In the genomic region with DNA sequence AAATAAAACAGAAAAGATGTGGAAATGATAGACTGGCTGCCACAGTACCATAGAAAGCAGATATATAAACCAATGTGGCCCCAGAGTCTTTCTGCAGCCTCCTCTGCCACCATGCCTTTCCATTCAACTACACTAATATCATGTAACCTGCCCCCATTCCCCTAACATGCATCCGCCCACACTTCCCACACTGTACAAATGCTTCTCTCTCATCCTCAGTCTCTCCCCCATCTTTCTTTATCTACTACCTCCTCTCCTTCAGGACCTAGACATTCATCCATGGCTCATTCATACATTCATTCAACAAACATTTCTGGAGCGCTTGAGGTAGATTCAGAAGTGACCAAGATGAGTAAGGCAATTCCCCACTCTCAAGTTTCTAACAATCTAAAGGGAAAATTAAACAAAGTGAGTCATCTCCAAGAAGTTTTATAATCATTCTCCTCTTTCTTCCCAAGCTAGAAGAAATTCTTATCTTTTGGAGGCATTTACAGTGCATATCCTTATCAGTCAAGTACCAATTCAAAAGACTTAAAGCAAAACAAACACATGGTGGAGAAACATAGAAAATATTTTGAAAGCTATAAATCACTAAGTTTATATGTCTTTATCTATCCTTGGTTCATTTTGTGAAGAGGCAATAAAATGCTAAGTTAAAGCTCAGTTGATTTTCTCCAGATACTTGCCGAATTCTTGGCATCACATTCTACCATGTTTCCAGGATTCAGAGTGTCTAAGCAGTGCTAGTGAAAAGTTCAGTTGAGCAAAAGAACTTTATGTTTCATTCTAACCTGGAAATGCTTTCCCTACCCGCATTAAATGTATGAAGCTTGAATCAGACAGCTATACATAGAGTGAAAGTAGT, we compare ENCODE assay signal across 13 cellular contexts.
DNase-seq lines count a peak whose midpoint lies in the region; ATAC-seq and TF ChIP-seq lines count a peak whose summit lies in the region.
"Had no signal": no experiment of that assay in that cellular context is flagged by ENCODE, and none has a peak within 500 bp of the region (broad histone marks: within the 10 kb centered on the region; RNA-seq: fewer than 3 reads in every experiment).

No MANE protein-coding gene starts in this region.

- H3K79me2 ChIP-seq in GM23248 (ENCODE audit: insufficient read depth) (peaks cover 30% of the 10 kb centered on the region), fibroblast of lung (ENCODE audit: control insufficient read depth, insufficient read depth, low read length) (no peaks in the 10 kb centered on the region)

- DNase-seq in GM23248 = peak; percentile 90
- DNase-seq in SJSA1 (ENCODE audit: low read depth in 1 of 2, low spot score in 2 of 2) = peak in 1 of 2 experiments; percentile 78
- peak; percentile 61 to 97 for DNase-seq in fibroblast of lung (ENCODE audit: low read depth in 2 of 2)
- DNase-seq in GM13977 (ENCODE audit: low spot score) = no peak
- no peak for DNase-seq in COR-L47 (lab: John Stamatoyannopoulos, UW)
- DNase-seq in SJCRH30 = no peak
- no peak for DNase-seq in heart right ventricle
- DNase-seq: activated CD4-positive, alpha-beta memory T cell treated with anti-CD3 and anti-CD28 coated beads, Interleukin-2, amount 10 ng/mL, durations not matched to agents 7 days and 5 days; activated naive CD4-positive, alpha-beta T cell had no signal

- no peaks in the 10 kb centered on the region for H3K9me2 ChIP-seq in GM23248 (ENCODE audit: insufficient read depth)

- no peak for TF ChIP-seq CTCF in fibroblast of lung (conservative IDR thresholded peaks at IDR 0.05 in 1 of 2, IDR thresholded peaks at IDR 0.05 in 1 of 2; ENCODE audit: low read depth in 1 of 2, low read length in 2 of 2)
- no peak for TF ChIP-seq CTCF in GM13977 (IDR thresholded peaks at IDR 0.05; ENCODE audit: extremely low read depth, insufficient read depth, missing control alignments)
- TF ChIP-seq CTCF in heart right ventricle (IDR thresholded peaks at IDR 0.05) = no peak

- peaks cover 61% of the 10 kb centered on the region for H3F3A ChIP-seq in GM23248 (ENCODE audit: insufficient read depth)

- peak overlapping the region; percentile 7; the same call in 1 of the 2 replicates for H2AFZ ChIP-seq in GM23248
- no peak overlapping the region for H2AFZ ChIP-seq in fibroblast of lung (ENCODE audit: low read length)

- H3K36me3 ChIP-seq in GM23248 (ENCODE audit: low read depth) (no peaks in the 10 kb centered on the region), SJSA1 (no peaks in the 10 kb centered on the region), fibroblast of lung (ENCODE audit: control insufficient read depth, insufficient read depth, low read length) (no peaks in the 10 kb centered on the region), skeletal muscle satellite cell (ENCODE audit: insufficient read depth, low read length) (no peaks in the 10 kb centered on the region), SJCRH30 (no peaks in the 10 kb centered on the region), heart right ventricle (no peaks in the 10 kb centered on the region)

- H3K4me3 ChIP-seq in GM23248 = peak overlapping the region; percentile 48
- no peak overlapping the region for H3K4me3 ChIP-seq in SJSA1
- H3K4me3 ChIP-seq in fibroblast of lung (replicated peaks in 1 of 4; ENCODE audit: control extremely low read depth in 1 of 4, insufficient read depth in 1 of 4, low read depth in 3 of 4, low read length in 4 of 4) = no peak overlapping the region
- H3K4me3 ChIP-seq in skeletal muscle satellite cell (ENCODE audit: low read length) = peak overlapping the region; percentile 0
- no peak overlapping the region for H3K4me3 ChIP-seq in SJCRH30
- no peak overlapping the region for H3K4me3 ChIP-seq in heart right ventricle
- H3K4me3 ChIP-seq: coronary artery had no signal

- intact Hi-C loops in heart right ventricle (cut with DNase I) = loop anchor here in 1 of 10 donors (10.0 kb wide), 1 partner anchor 296 kb away; no protein-coding TSS in a partner anchor

- ATAC-seq in heart right ventricle = no peak
- ATAC-seq: left lobe of liver; natural killer cell treated with Interleukin-12 subunit alpha and Interleukin-12 subunit beta and Interleukin-15 and Interleukin-18, amount 100 ng/mL, for 72 hours had no signal

- H3K4me1 ChIP-seq in GM23248 (ENCODE audit: insufficient read depth) (peaks cover 54% of the 10 kb centered on the region), SJSA1 (replicated peaks) (peaks cover 16% of the 10 kb centered on the region), fibroblast of lung (ENCODE audit: control insufficient read depth, extremely low read depth, insufficient read depth, low read length) (peaks cover 2% of the 10 kb centered on the region), skeletal muscle satellite cell (ENCODE audit: control insufficient read depth, insufficient read depth, low read length) (peaks cover 38% of the 10 kb centered on the region), SJCRH30 (no peaks in the 10 kb centered on the region), heart right ventricle (no peaks in the 10 kb centered on the region)

- peak overlapping the region; percentile 57 for H3K9ac ChIP-seq in GM23248
- no peak overlapping the region for H3K9ac ChIP-seq in fibroblast of lung (ENCODE audit: insufficient read depth, low read length)
- H3K9ac ChIP-seq in skeletal muscle satellite cell (ENCODE audit: low read depth, low read length) = no peak overlapping the region

- H3K27me3 ChIP-seq in GM23248 (replicated peaks; ENCODE audit: insufficient read depth) (no peaks in the 10 kb centered on the region), SJSA1 (replicated peaks) (no peaks in the 10 kb centered on the region), fibroblast of lung (ENCODE audit: control insufficient read depth, insufficient read depth, low read length) (no peaks in the 10 kb centered on the region), skeletal muscle satellite cell (ENCODE audit: control insufficient read depth, insufficient read depth, low read length) (no peaks in the 10 kb centered on the region), SJCRH30 (no peaks in the 10 kb centered on the region), heart right ventricle (no peaks in the 10 kb centered on the region)

- H3K9me3 ChIP-seq in GM23248 (ENCODE audit: low read depth) = no peaks in the 10 kb centered on the region
- H3K9me3 ChIP-seq in SJSA1 (replicated peaks) = no peaks in the 10 kb centered on the region; the same call in 1 of the 2 replicates
- H3K9me3 ChIP-seq in fibroblast of lung (ENCODE audit: control insufficient read depth, insufficient read depth, low read depth, low read length) = no peaks in the 10 kb centered on the region
- H3K9me3 ChIP-seq in skeletal muscle satellite cell (replicated peaks; ENCODE audit: low read length) = no peaks in the 10 kb centered on the region
- no peaks in the 10 kb centered on the region for H3K9me3 ChIP-seq in SJCRH30 (replicated peaks)
- no peaks in the 10 kb centered on the region for H3K9me3 ChIP-seq in heart right ventricle

- no peaks in the 10 kb centered on the region for H4K20me1 ChIP-seq in GM23248 (ENCODE audit: insufficient read depth)
- H4K20me1 ChIP-seq in fibroblast of lung (ENCODE audit: control insufficient read depth, extremely low read depth, insufficient read depth, low read length) = no peaks in the 10 kb centered on the region

- H3K27ac ChIP-seq in GM23248 (peak overlapping the region; percentile 87), SJSA1 (peak overlapping the region; percentile 25), fibroblast of lung (ENCODE audit: insufficient read depth, low read length) (no peak overlapping the region), SJCRH30 (no peak overlapping the region), heart right ventricle (no peak overlapping the region)
- H3K27ac ChIP-seq: coronary artery had no signal

- 22 to 24% methylated on average over 4 of the region's 4 CpGs for WGBS in GM23248 (ENCODE audit: low coverage in 1 of 2, low lambda C conversion rate in 2 of 2, missing lambda C conversion rate in 2 of 2), 2 experiments
- WGBS in heart right ventricle, 2 donors = 89 to 92% methylated on average over 4 of the region's 4 CpGs

- H3K4me2 ChIP-seq in GM23248 (ENCODE audit: unreplicated experiment) (peak overlapping the region; percentile 78), fibroblast of lung (ENCODE audit: extremely low read depth, insufficient read depth, low read length) (peak overlapping the region; percentile 4), skeletal muscle satellite cell (ENCODE audit: low read length) (peak overlapping the region; percentile 41)

- in situ Hi-C loops in GM23248 (cut with MboI) = no loop called here
- in situ Hi-C loops in GM13977 (cut with MboI; ENCODE audit: low pct_unique_long_range_greater_than_20kb, low sequenced_read_pairs, unreplicated experiment) = no loop called here

Comparison
In these comparisons a context has a peak if more than half of its experiments do, and no peak if none do; other contexts are left out.
1. DNase-seq: peak in GM23248 (single experiment) and fibroblast of lung (2 of 2); none in GM13977 (single experiment), COR-L47 (single experiment), SJCRH30 (0 of 2) and heart right ventricle (0 of 2).
2. H3K27ac ChIP-seq: peak in GM23248 (single experiment) and SJSA1 (single experiment); none in fibroblast of lung (single experiment), SJCRH30 (single experiment) and heart right ventricle (0 of 10).
3. H3K4me2 ChIP-seq: peak in every context shown above with its lines; median percentile 78 in GM23248; 41 in skeletal muscle satellite cell; 4 in fibroblast of lung.
4. H3K4me3 ChIP-seq: peak in GM23248 (single experiment) and skeletal muscle satellite cell (single experiment); none in SJSA1 (single experiment), fibroblast of lung (0 of 4), SJCRH30 (single experiment) and heart right ventricle (0 of 10).